Comparison of ENCODE assay signal across 1 cellular context in the genomic region with DNA sequence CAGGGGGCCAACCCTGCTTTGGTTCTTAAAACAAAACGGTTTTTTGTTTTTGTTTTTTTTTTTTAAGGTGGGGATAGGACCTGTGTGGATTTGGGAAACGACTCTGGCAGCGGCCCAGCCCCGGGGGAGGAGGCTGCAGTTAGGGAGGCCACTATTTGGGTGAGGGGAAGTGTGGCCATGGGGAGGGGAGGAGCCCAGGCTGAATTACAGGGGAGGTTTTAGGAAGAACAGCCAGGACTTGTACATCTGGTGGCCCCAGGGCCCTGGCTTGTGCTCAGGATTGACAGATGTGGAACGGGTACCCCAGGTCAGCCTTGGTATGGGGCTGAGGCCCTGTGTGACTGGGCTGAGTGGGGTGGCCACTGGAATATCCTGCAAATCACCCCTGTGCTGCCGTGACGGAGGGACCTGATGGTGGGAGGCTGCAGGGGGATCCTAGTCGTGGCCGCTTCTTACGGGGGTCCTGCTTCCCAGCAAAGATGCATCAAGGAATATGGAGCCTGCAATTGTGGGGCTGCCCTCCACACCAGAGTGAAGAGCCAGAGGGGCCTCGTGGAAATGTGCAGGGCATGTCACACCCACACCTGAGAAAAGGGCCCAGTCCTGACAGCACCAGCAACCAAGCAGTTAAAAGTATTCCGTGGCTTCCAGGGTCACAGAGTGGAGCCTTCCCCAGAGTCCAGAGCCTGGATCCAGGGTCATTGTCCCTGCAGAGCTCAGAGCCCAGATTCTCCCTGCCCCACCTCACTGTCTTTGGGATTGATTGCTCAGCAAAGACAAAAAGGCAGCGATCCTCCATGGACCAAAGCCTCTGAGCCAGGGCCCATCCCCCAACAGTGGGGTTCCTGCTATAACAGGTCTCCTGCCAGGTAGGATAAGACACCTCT.
A peak's percentile ranks its signal among the peaks of the same experiment; 100 is the strongest.
TF ChIP-seq lines count a peak whose summit lies in the region.

No MANE protein-coding gene starts in this region.

TF ChIP-seq in HepG2, 621 proteins besides CTCF, POLR2A, EP300 and RAD21:
- no peak for TF ChIP-seq ZNF775 (CRISPR knock-in tag; IDR thresholded peaks at IDR 0.05; ENCODE audit: borderline replicate concordance)
- TF ChIP-seq ZNF652 (CRISPR knock-in tag; IDR thresholded peaks at IDR 0.05; ENCODE audit: borderline replicate concordance, low read depth): peak; percentile 92
- TF ChIP-seq ZNF556 (CRISPR knock-in tag; IDR thresholded peaks at IDR 0.05; ENCODE audit: borderline replicate concordance): no peak
- TF ChIP-seq, protein P1, sequence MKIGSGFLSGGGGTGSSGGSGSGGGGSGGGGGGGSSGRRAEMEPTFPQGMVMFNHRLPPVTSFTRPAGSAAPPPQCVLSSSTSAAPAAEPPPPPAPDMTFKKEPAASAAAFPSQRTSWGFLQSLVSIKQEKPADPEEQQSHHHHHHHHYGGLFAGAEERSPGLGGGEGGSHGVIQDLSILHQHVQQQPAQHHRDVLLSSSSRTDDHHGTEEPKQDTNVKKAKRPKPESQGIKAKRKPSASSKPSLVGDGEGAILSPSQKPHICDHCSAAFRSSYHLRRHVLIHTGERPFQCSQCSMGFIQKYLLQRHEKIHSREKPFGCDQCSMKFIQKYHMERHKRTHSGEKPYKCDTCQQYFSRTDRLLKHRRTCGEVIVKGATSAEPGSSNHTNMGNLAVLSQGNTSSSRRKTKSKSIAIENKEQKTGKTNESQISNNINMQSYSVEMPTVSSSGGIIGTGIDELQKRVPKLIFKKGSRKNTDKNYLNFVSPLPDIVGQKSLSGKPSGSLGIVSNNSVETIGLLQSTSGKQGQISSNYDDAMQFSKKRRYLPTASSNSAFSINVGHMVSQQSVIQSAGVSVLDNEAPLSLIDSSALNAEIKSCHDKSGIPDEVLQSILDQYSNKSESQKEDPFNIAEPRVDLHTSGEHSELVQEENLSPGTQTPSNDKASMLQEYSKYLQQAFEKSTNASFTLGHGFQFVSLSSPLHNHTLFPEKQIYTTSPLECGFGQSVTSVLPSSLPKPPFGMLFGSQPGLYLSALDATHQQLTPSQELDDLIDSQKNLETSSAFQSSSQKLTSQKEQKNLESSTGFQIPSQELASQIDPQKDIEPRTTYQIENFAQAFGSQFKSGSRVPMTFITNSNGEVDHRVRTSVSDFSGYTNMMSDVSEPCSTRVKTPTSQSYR (CRISPR knock-in tag; IDR thresholded peaks at IDR 0.05; ENCODE audit: borderline replicate concordance): 0 out of 2 replicates have a peak, but pooled peaks have one; percentile 9
- no peak for TF ChIP-seq HMGA1 (CRISPR knock-in tag; conservative IDR thresholded peaks at IDR 0.05)
- 0 out of 2 replicates have a peak, but pooled peaks have one; percentile 42 for TF ChIP-seq HNF4A (CRISPR knock-in tag; IDR thresholded peaks at IDR 0.05)
